ENCODE assay signal across 9 cellular contexts in genomic region chr3:115792206-115792955, GRCh38.
DNase-seq lines count a peak whose midpoint lies in the region; ATAC-seq and TF ChIP-seq lines count a peak whose summit lies in the region.
"Had no signal": no experiment of that assay in that cellular context is flagged by ENCODE, and none has a peak within 500 bp of the region (broad histone marks: within the 10 kb centered on the region; RNA-seq: fewer than 3 reads in every experiment).

No MANE protein-coding gene starts in this region.

- no peaks in the 10 kb centered on the region for H3K9me3 Mint-ChIP-seq in activated T-helper 2 cell treated with anti-CD3 and anti-CD28 coated beads, Interferon-gamma antibody, Interleukin-2, Interleukin-4, amounts not matched to agents 10 μg/mL and 5 μg/mL and 100 μg/mL, durations not matched to agents 14 hours and 24 hours and 36 hours
- H3K9me3 Mint-ChIP-seq in natural killer cell: no peaks in the 10 kb centered on the region

- no peaks in the 10 kb centered on the region for H3K27me3 Mint-ChIP-seq in activated T-helper 2 cell treated with anti-CD3 and anti-CD28 coated beads, Interferon-gamma antibody, Interleukin-2, Interleukin-4, amounts not matched to agents 10 μg/mL and 5 μg/mL and 100 μg/mL, durations not matched to agents 14 hours and 24 hours and 36 hours (ENCODE audit: low read depth)
- peaks cover under 1 to 5% of the 10 kb centered on the region in 2 donors for H3K27me3 Mint-ChIP-seq in natural killer cell (ENCODE audit: low read depth in 2 of 2)

- in situ Hi-C loops in HAP-1 (cut with MboI; ENCODE audit: low sequenced_read_pairs): no loop called here

- peak; percentile 94 for ATAC-seq in GM18907 (IDR thresholded peaks at IDR 0.05; ENCODE audit: unreplicated experiment)
- ATAC-seq in HG03342 (IDR thresholded peaks at IDR 0.05; ENCODE audit: unreplicated experiment): peak; percentile 64
- peak; percentile 71 to 86 (median 86) for ATAC-seq in natural killer cell

- no peaks in the 10 kb centered on the region for H3K9me3 ChIP-seq in left ventricle myocardium inferior (replicated peaks)
- no peaks in the 10 kb centered on the region for H3K9me3 ChIP-seq in HAP-1
- H3K9me3 ChIP-seq: vagina had no signal

- H3K4me3 ChIP-seq in left ventricle myocardium inferior (no peak overlapping the region), HAP-1 (no peak overlapping the region)
- H3K4me3 ChIP-seq: vagina had no signal

- H3K27me3 ChIP-seq in left ventricle myocardium inferior (ENCODE audit: low read depth): no peaks in the 10 kb centered on the region
- no peaks in the 10 kb centered on the region for H3K27me3 ChIP-seq in HAP-1 (ENCODE audit: low read depth)
- H3K27me3 ChIP-seq: vagina had no signal

- H3K27ac Mint-ChIP-seq in activated T-helper 2 cell treated with anti-CD3 and anti-CD28 coated beads, Interferon-gamma antibody, Interleukin-2, Interleukin-4, amounts not matched to agents 10 μg/mL and 5 μg/mL and 100 μg/mL, durations not matched to agents 14 hours and 24 hours and 36 hours: peak overlapping the region; percentile 87
- peak overlapping the region in 1 of 2 donors; percentile 76 for H3K27ac Mint-ChIP-seq in natural killer cell

- peaks cover 35% of the 10 kb centered on the region for H3K4me1 Mint-ChIP-seq in activated T-helper 2 cell treated with anti-CD3 and anti-CD28 coated beads, Interferon-gamma antibody, Interleukin-2, Interleukin-4, amounts not matched to agents 10 μg/mL and 5 μg/mL and 100 μg/mL, durations not matched to agents 14 hours and 24 hours and 36 hours (ENCODE audit: low read depth)
- H3K4me1 Mint-ChIP-seq in natural killer cell: peaks cover 13 to 15% of the 10 kb centered on the region in 2 donors

- TF ChIP-seq CTCF in natural killer cell (IDR thresholded peaks at IDR 0.05) (no peak), left ventricle myocardium inferior (IDR thresholded peaks at IDR 0.05; ENCODE audit: borderline replicate concordance) (no peak)

- H3K36me3 Mint-ChIP-seq in activated T-helper 2 cell treated with anti-CD3 and anti-CD28 coated beads, Interferon-gamma antibody, Interleukin-2, Interleukin-4, amounts not matched to agents 10 μg/mL and 5 μg/mL and 100 μg/mL, durations not matched to agents 14 hours and 24 hours and 36 hours (ENCODE audit: low read depth): no peaks in the 10 kb centered on the region
- H3K36me3 Mint-ChIP-seq in natural killer cell: no peaks in the 10 kb centered on the region

- DNase-seq in activated T-helper 2 cell treated with anti-CD3 and anti-CD28 coated beads, Interferon-gamma antibody, Interleukin-2, Interleukin-4, amounts not matched to agents 10 μg/mL and 5 μg/mL and 100 μg/mL, durations not matched to agents 14 hours and 24 hours and 36 hours (ENCODE audit: low spot score): peak; percentile 28
- no peak for DNase-seq in natural killer cell
- DNase-seq in left ventricle myocardium inferior: no peak
- DNase-seq in pons (ENCODE audit: low spot score): no peak
- no peak for DNase-seq in HAP-1 (ENCODE audit: low spot score in 2 of 2)
- no peak for DNase-seq in NAMALWA (ENCODE audit: low spot score)

- H3K4me1 ChIP-seq in left ventricle myocardium inferior (no peaks in the 10 kb centered on the region), HAP-1 (no peaks in the 10 kb centered on the region)
- H3K4me1 ChIP-seq: vagina had no signal

- intact Hi-C loops in activated T-helper 2 cell treated with anti-CD3 and anti-CD28 coated beads, Interferon-gamma antibody, Interleukin-2, Interleukin-4, amounts not matched to agents 10 μg/mL and 5 μg/mL and 100 μg/mL, durations not matched to agents 14 hours and 24 hours and 36 hours (cut with micrococcal nuclease): loop anchor here (1.0 to 10.0 kb wide), 3 partner anchors 8 to 1578 kb away; no protein-coding TSS in a partner anchor
- intact Hi-C loops in natural killer cell (cut with micrococcal nuclease): no loop called here
- intact Hi-C loops in left ventricle myocardium inferior (cut with micrococcal nuclease): no loop called here

- H3K36me3 ChIP-seq in left ventricle myocardium inferior: no peaks in the 10 kb centered on the region
- H3K36me3 ChIP-seq in HAP-1 (replicated peaks): no peaks in the 10 kb centered on the region
- H3K36me3 ChIP-seq: vagina had no signal

- H3K4me3 Mint-ChIP-seq in activated T-helper 2 cell treated with anti-CD3 and anti-CD28 coated beads, Interferon-gamma antibody, Interleukin-2, Interleukin-4, amounts not matched to agents 10 μg/mL and 5 μg/mL and 100 μg/mL, durations not matched to agents 14 hours and 24 hours and 36 hours (ENCODE audit: low read depth): peak overlapping the region; percentile 24
- peak overlapping the region; percentile 25 for H3K4me3 Mint-ChIP-seq in natural killer cell

- no peak overlapping the region for H3K27ac ChIP-seq in left ventricle myocardium inferior (replicated peaks)
- H3K27ac ChIP-seq: vagina had no signal
